8 cellular contexts compared by ENCODE assay signal in the genomic region with DNA sequence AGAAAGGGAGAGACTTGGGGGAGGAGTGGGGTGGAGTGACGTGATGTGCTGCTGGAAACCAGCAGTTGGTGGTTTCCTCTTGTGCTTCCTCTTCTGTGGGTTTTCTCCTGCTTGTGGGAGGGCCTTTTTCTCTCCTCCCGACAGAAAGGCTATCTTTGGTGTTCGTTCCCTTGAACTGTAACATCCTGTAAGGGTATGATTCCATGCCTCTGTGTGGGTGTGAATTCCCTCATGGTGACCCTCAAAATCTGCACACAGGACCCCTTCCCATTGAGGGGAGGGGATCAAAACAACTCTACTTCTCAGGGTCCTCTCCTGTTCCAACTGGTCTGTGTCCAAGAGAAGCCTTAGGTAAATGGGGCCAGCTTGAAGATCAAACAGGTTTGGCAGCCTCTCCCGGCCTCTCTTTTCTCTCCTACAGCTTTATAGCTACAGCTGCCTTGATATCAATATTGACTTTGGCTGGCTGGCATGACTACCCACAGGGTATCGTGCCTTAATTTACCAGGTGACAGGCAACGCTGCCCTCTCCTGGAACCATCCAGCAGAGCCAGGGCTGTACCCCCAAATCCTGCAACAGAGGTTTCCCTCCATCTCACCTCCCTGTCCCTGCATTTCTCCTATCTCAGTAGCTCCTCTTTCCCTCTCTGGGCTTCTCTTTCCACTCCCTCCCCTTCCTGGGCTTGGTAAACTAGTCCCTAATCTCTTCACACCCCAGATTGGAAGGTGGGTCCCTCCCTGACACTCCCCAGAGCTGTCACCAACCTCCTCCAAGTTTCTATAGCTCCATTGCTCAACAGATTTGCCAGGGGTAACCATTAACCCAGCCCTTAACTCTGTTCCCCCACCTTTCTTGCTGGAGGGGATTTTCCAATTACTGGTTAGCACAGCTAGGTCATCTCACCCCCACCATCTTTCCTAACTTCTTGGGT. TPM values are rescaled to one million over a fixed set of nuclear protein-coding genes. Genes with fewer than 3 reads are reported as not detected.
DNase-seq lines count a peak whose midpoint lies in the region; ATAC-seq and TF ChIP-seq lines count a peak whose summit lies in the region.

No MANE protein-coding gene starts in this region.

- H3K4me3 Mint-ChIP-seq in CD4-positive, alpha-beta memory T cell: peak overlapping the region; percentile 84 to 99 (median 98)

- H3K4me1 ChIP-seq in CD4-positive, alpha-beta memory T cell (ENCODE audit: insufficient read depth, low read length): peaks cover 57% of the 10 kb centered on the region
- H3K4me1 ChIP-seq in neutrophil (ENCODE audit: control insufficient read depth in 1 of 2, insufficient read depth in 1 of 2, low read depth in 1 of 2, low read length in 1 of 2): peaks cover 56 to 65% of the 10 kb centered on the region in 2 experiments
- H3K4me1 ChIP-seq in vagina: peaks cover 58% of the 10 kb centered on the region

- H3K4me3 ChIP-seq in CD4-positive, alpha-beta memory T cell (ENCODE audit: low read length in 2 of 2): peak overlapping the region; percentile 11 to 95
- H3K4me3 ChIP-seq in neutrophil (ENCODE audit: low read depth in 1 of 2, low read length in 1 of 2) (peak overlapping the region; percentile 88 to 98), vagina (no peak overlapping the region)

- H3K27ac Mint-ChIP-seq in CD4-positive, alpha-beta memory T cell: peak overlapping the region; percentile 94 to 97 (median 95)

- no peaks in the 10 kb centered on the region for H3K9me3 ChIP-seq in CD4-positive, alpha-beta memory T cell (ENCODE audit: control insufficient read depth in 1 of 2, low read length in 2 of 2)
- H3K9me3 ChIP-seq in neutrophil (no peaks in the 10 kb centered on the region), vagina (no peaks in the 10 kb centered on the region)

- H3K27me3 ChIP-seq in CD4-positive, alpha-beta memory T cell (ENCODE audit: insufficient read depth, low read length): no peaks in the 10 kb centered on the region
- H3K27me3 ChIP-seq in neutrophil (no peaks in the 10 kb centered on the region), vagina (no peaks in the 10 kb centered on the region)

- peaks cover 10% of the 10 kb centered on the region for H3K36me3 ChIP-seq in CD4-positive, alpha-beta memory T cell (ENCODE audit: insufficient read depth, low read length)
- peaks cover 10% of the 10 kb centered on the region for H3K36me3 ChIP-seq in neutrophil
- peaks cover 0 to 10% of the 10 kb centered on the region in 2 donors for H3K36me3 ChIP-seq in vagina

- no peak for ATAC-seq in HG03097 (IDR thresholded peaks at IDR 0.05; ENCODE audit: low FRiP score, unreplicated experiment)

- POLR2A ChIA-PET in CD4-positive, alpha-beta memory T cell (lab: Charles Lee; ENCODE audit: partially characterized antibody): interaction anchor here (0.5 to 8.9 kb wide), 29 partner anchors 11 to 1691 kb away, joined by 3 to 81 read pairs (median 4); a partner anchor contains a TSS

- peak overlapping the region; percentile 82 for H3K27ac ChIP-seq in CD4-positive, alpha-beta memory T cell (ENCODE audit: low read depth, low read length)
- H3K27ac ChIP-seq in neutrophil: peak overlapping the region; percentile 96
- peak overlapping the region; percentile 96 for H3K27ac ChIP-seq in vagina

- no peaks in the 10 kb centered on the region for H3K27me3 Mint-ChIP-seq in CD4-positive, alpha-beta memory T cell

- H3K9me3 Mint-ChIP-seq in CD4-positive, alpha-beta memory T cell: no peaks in the 10 kb centered on the region

- TF ChIP-seq POLR2A in vagina (IDR thresholded peaks at IDR 0.05): no peak

- DNase-seq in CD4-positive, alpha-beta memory T cell: peak; percentile 77 to 88 (median 82)
- peak; percentile 85 for DNase-seq in HCEC 1CT
- DNase-seq in NOMO-1 (lab: John Stamatoyannopoulos, UW; ENCODE audit: unreplicated experiment in 2 of 2): peak; percentile 96
- DNase-seq in activated T-cell treated with anti-CD3 and anti-CD28 coated beads for 24 hours (ENCODE audit: low read depth): peak; percentile 48
- peak; percentile 82 for DNase-seq in fibroblast of gingiva (ENCODE audit: low read depth)
- DNase-seq in vagina (ENCODE audit: extremely low spot score in 2 of 2): no peak

- CTCF ChIA-PET in CD4-positive, alpha-beta memory T cell (lab: Charles Lee; ENCODE audit: partially characterized antibody): interaction anchor here (0.6 to 17.2 kb wide), 18 partner anchors 8 to 156 kb away, joined by 3 to 173 read pairs (median 5); a partner anchor contains a TSS

- intact Hi-C loops in CD4-positive, alpha-beta memory T cell (cut with micrococcal nuclease): loop anchor here (1.0 to 5.0 kb wide), 5 partner anchors 8 to 73 kb away; a partner anchor contains a TSS
- intact Hi-C loops in vagina (cut with DNase I): loop anchor here (5.0 to 10.0 kb wide), 3 partner anchors 54 to 74 kb away; a partner anchor contains a TSS

- H3K36me3 Mint-ChIP-seq in CD4-positive, alpha-beta memory T cell: peaks cover 8 to 42% of the 10 kb centered on the region in 2 donors

- peaks cover 42 to 79% (median 63%) of the 10 kb centered on the region in 4 donors for H3K4me1 Mint-ChIP-seq in CD4-positive, alpha-beta memory T cell

- TF ChIP-seq CTCF in neutrophil (IDR thresholded peaks at IDR 0.05): no peak
- no peak for TF ChIP-seq CTCF in vagina (IDR thresholded peaks at IDR 0.05)

RNA-seq across cellular contexts. Expression of a gene that starts 1.5 kb away (rescaled TPM):
- 10 to 100 TPM; 11.4 to 12.1 TPM for total RNA-seq in CD4-positive, alpha-beta memory T cell
- polyA plus RNA-seq in CD4-positive, alpha-beta memory T cell: 1 to 10 TPM in 1 of 2 donors, under 1 TPM in 1; 0.95 to 3.2 TPM
- total RNA-seq in vagina: 11.0 TPM

RNA-seq across cellular contexts. Expression of a gene that starts 2.0 kb away (rescaled TPM):
- 10 to 100 TPM; 91.0 to 98.3 TPM for total RNA-seq in CD4-positive, alpha-beta memory T cell
- polyA plus RNA-seq in CD4-positive, alpha-beta memory T cell: 100 to 1,000 TPM; 462 to 601 TPM
- 250 TPM for total RNA-seq in vagina

RNA-seq across cellular contexts. Expression of a gene that starts 9.2 kb away (rescaled TPM):
- 1 to 10 TPM; 5.4 to 7.4 TPM for total RNA-seq in CD4-positive, alpha-beta memory T cell
- 10 to 100 TPM; 16.4 to 19.8 TPM for polyA plus RNA-seq in CD4-positive, alpha-beta memory T cell
- 108 TPM for total RNA-seq in vagina

RNA-seq across cellular contexts. Expression of a gene that starts 15.1 kb away (rescaled TPM):
- total RNA-seq in CD4-positive, alpha-beta memory T cell: not detected
- not detected for polyA plus RNA-seq in CD4-positive, alpha-beta memory T cell
- total RNA-seq in vagina: not detected

RNA-seq across cellular contexts. Expression of a gene that starts 16.8 kb away (rescaled TPM):
- total RNA-seq in CD4-positive, alpha-beta memory T cell: not detected
- polyA plus RNA-seq in CD4-positive, alpha-beta memory T cell: not detected
- not detected for total RNA-seq in vagina

Comparison
In these comparisons a context has a peak if more than half of its experiments do, and no peak if none do; other contexts are left out.
1. DNase-seq: peak in CD4-positive, alpha-beta memory T cell (5 of 5), HCEC 1CT (single experiment), NOMO-1 (2 of 2), activated T-cell treated with anti-CD3 and anti-CD28 coated beads for 24 hours (single experiment) and fibroblast of gingiva (single experiment); none in vagina (0 of 2).
2. H3K4me3 ChIP-seq: peak in CD4-positive, alpha-beta memory T cell (2 of 2) and neutrophil (2 of 2); none in vagina (0 of 2).
3. RNA of a gene that starts 9.2 kb away (total RNA-seq): 108 TPM in vagina (single experiment); 5.4 to 7.4 TPM in CD4-positive, alpha-beta memory T cell; every median in the first group is over 10 times any median in the second.
4. Peak in every context shown above with its lines, with median percentiles within 50 percentile points of each other: H3K27ac ChIP-seq.